In the genomic region with DNA sequence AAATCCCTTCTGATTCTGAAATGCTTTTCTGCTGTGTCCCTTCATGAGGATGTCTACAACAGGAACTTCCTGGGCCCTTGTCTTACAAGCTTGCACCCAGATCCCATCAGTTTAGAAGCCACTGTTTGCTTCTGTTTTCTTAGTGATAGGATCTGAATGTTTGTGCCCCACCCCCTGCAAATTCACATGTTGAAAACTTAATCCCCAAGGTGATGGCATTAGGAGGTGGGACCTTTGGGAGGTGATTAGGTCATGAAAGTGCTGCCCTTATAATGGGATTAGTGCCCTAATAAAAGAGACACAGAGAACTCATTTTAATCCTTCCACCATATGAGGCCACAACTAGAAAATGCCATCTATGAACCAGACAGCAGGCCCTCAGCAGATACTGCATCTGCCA, we compare ENCODE assay signal across 21 cellular contexts.
A peak's percentile ranks its signal among the peaks of the same experiment; 100 is the strongest.
DNase-seq lines count a peak whose midpoint lies in the region; ATAC-seq, FAIRE-seq and TF ChIP-seq lines count a peak whose summit lies in the region.
"Had no signal": no experiment of that assay in that cellular context is flagged by ENCODE, and none has a peak within 500 bp of the region (broad histone marks: within the 10 kb centered on the region; RNA-seq: fewer than 3 reads in every experiment).

No MANE protein-coding gene starts in this region.

- no peaks in the 10 kb centered on the region for H4K20me1 ChIP-seq in Loucy (ENCODE audit: insufficient read depth, low read length, poor library complexity, severe bottlenecking)

- DNase-seq in WERI-Rb-1 (peak; percentile 28), islet precursor cell (peak; percentile 53), putamen (ENCODE audit: low spot score) (no peak), NCI-H2227 treated with DMSO at 0.1 percent for 48 hours (lab: John Stamatoyannopoulos, UW) (no peak)
- DNase-seq: DMS153, DND-41, H7, KBM-7, MG63, NCI-H1105 treated with DMSO at 0.1 percent for 48 hours, NCI-H2081, NCI-H2171, NCI-H345, NCI-H510A treated with DMSO at 0.1 percent for 48 hours, Peyer's patch, SHP77 treated with DMSO at 0.1 percent for 48 hours, T-helper 17 cell had no signal

- H3K27ac ChIP-seq in WERI-Rb-1 = no peak overlapping the region
- H3K27ac ChIP-seq: Peyer's patch, SK-N-MC had no signal

- H3K27me3 ChIP-seq in Loucy (ENCODE audit: insufficient read depth, low read length, poor library complexity, severe bottlenecking) (no peaks in the 10 kb centered on the region), WERI-Rb-1 (ENCODE audit: insufficient read depth, low read depth, severe bottlenecking) (no peaks in the 10 kb centered on the region)
- H3K27me3 ChIP-seq: MG63, Peyer's patch had no signal

- no peaks in the 10 kb centered on the region for H3K9me2 ChIP-seq in Loucy (replicated peaks; ENCODE audit: low read depth, low read length)

- no peak overlapping the region for H3K4me2 ChIP-seq in Loucy (ENCODE audit: low read depth, low read length, poor library complexity, severe bottlenecking)

- H3K4me1 ChIP-seq in Loucy (ENCODE audit: insufficient read depth, low read length, poor library complexity, severe bottlenecking) = no peaks in the 10 kb centered on the region
- H3K4me1 ChIP-seq: Peyer's patch had no signal

- H3K36me3 ChIP-seq in Loucy (ENCODE audit: insufficient read depth, low read length) (no peaks in the 10 kb centered on the region), WERI-Rb-1 (no peaks in the 10 kb centered on the region)
- H3K36me3 ChIP-seq: MG63, Peyer's patch had no signal

- no peak for ATAC-seq in HG03108 (IDR thresholded peaks at IDR 0.05; ENCODE audit: unreplicated experiment)
- ATAC-seq: T-helper 17 cell had no signal

- H3F3A ChIP-seq in Loucy (ENCODE audit: low read depth) = no peaks in the 10 kb centered on the region

- peak; percentile 94 for FAIRE-seq in G401.6 (lab: Jason Lieb, UNC)

- H3K9ac ChIP-seq in Loucy (ENCODE audit: low read depth, low read length, poor library complexity, severe bottlenecking) = no peak overlapping the region

- TF ChIP-seq CTCF in Loucy (conservative IDR thresholded peaks at IDR 0.05; ENCODE audit: low read length) (no peak), WERI-Rb-1 (IDR thresholded peaks at IDR 0.05; ENCODE audit: low read depth, low read length) (no peak)

- no peaks in the 10 kb centered on the region for H3K9me3 ChIP-seq in Loucy (ENCODE audit: insufficient read depth, low read depth, low read length)
- H3K9me3 ChIP-seq in WERI-Rb-1 (ENCODE audit: severe bottlenecking) = no peaks in the 10 kb centered on the region
- H3K9me3 ChIP-seq: MG63, Peyer's patch had no signal

- H3K4me3 ChIP-seq in Loucy (ENCODE audit: low read length, poor library complexity, severe bottlenecking) (no peak overlapping the region), WERI-Rb-1 (ENCODE audit: low read depth, low read length) (no peak overlapping the region)
- H3K4me3 ChIP-seq: MG63, Peyer's patch, SK-N-MC had no signal

- peak overlapping the region; percentile 80 for H2AFZ ChIP-seq in Loucy (ENCODE audit: low read length)

- no peaks in the 10 kb centered on the region for H3K79me2 ChIP-seq in Loucy (ENCODE audit: insufficient read depth, low read length)

Comparison
In these comparisons a context has a peak if more than half of its experiments do, and no peak if none do; other contexts are left out.
1. DNase-seq: peak in WERI-Rb-1 (single experiment) and islet precursor cell (single experiment); none in putamen (single experiment) and NCI-H2227 treated with DMSO at 0.1 percent for 48 hours (single experiment).